Comparison of ENCODE assay signal across 34 cellular contexts in genomic region chr5:150133581-150134197, GRCh38. TPM values are rescaled to one million over a fixed set of nuclear protein-coding genes. Genes with fewer than 3 reads are reported as not detected.
A peak's percentile ranks its signal among the peaks of the same experiment; 100 is the strongest.
DNase-seq lines count a peak whose midpoint lies in the region; ATAC-seq, FAIRE-seq and TF ChIP-seq lines count a peak whose summit lies in the region.
"Had no signal": no experiment of that assay in that cellular context is flagged by ENCODE, and none has a peak within 500 bp of the region (broad histone marks: within the 10 kb centered on the region; RNA-seq: fewer than 3 reads in every experiment).

No MANE protein-coding gene starts in this region.

- POLR2A ChIA-PET in IMR-90 (lab: Charles Lee; ENCODE audit: unreplicated experiment) (interaction anchor here (0.6 kb wide), 1 partner anchor 95 kb away, joined by 3 read pairs; no protein-coding TSS in a partner anchor), H1 (lab: Charles Lee; ENCODE audit: partially characterized antibody) (interaction anchor here (0.9 to 1.5 kb wide), 2 partner anchors 22 to 316 kb away, joined by 3 to 4 read pairs; partner anchors contain the start of gene PDGFRB)

- H3K27me3 ChIP-seq in IMR-90 (ENCODE audit: control insufficient read depth, insufficient read depth, low read length) = no peaks in the 10 kb centered on the region
- H3K27me3 ChIP-seq in H1 (replicated peaks in 1 of 4; ENCODE audit: control insufficient read depth in 3 of 4, extremely low read depth in 1 of 4, insufficient read depth in 3 of 4, low read length in 3 of 4) = peaks cover 0 to 5% (median 3%) of the 10 kb centered on the region in 4 experiments; a peak in 3 of 7 replicates
- H3K27me3 ChIP-seq in mesenchymal stem cell (ENCODE audit: control insufficient read depth in 1 of 2, insufficient read depth in 1 of 2, low read length in 2 of 2) = no peaks in the 10 kb centered on the region
- peaks cover 22% of the 10 kb centered on the region for H3K27me3 ChIP-seq in H7 (ENCODE audit: control insufficient read depth, insufficient read depth, low read length)
- H3K27me3 ChIP-seq: BE2C, breast epithelium, hepatocyte, testis had no signal

- peaks cover 33% of the 10 kb centered on the region for H3K9me1 ChIP-seq in IMR-90 (ENCODE audit: insufficient read depth, low read length)

- H2BK20ac ChIP-seq in IMR-90 (ENCODE audit: low read depth, low read length) = no peak overlapping the region
- no peak overlapping the region for H2BK20ac ChIP-seq in H1 (ENCODE audit: low read length)

- H3K23ac ChIP-seq in IMR-90 (ENCODE audit: low read depth, low read length) = peak overlapping the region; percentile 46; the same call in 1 of the 2 replicates
- H3K23ac ChIP-seq in H1 (ENCODE audit: insufficient read length) = no peak overlapping the region
- no peak overlapping the region for H3K23ac ChIP-seq in mesenchymal stem cell (ENCODE audit: low read length in 2 of 2)

- H3K14ac ChIP-seq in IMR-90 (replicated peaks; ENCODE audit: low read depth, low read length) (peak overlapping the region; percentile 44; the same call in 1 of the 2 replicates), H1 (ENCODE audit: insufficient read length) (no peak overlapping the region), mesenchymal stem cell (ENCODE audit: low read length in 2 of 2) (no peak overlapping the region)

- H4K8ac ChIP-seq in IMR-90 (ENCODE audit: low read depth in 2 of 2, low read length in 2 of 2) = peak overlapping the region in 1 of 2 experiments; percentile 79; a peak in 3 of 4 replicates
- no peak overlapping the region for H4K8ac ChIP-seq in H1 (ENCODE audit: extremely low read depth, insufficient read depth, low read length)
- H4K8ac ChIP-seq in mesenchymal stem cell (ENCODE audit: low read length) = no peak overlapping the region

- H2AK5ac ChIP-seq in IMR-90 (ENCODE audit: low read depth, low read length) = peak overlapping the region; percentile 89
- no peak overlapping the region for H2AK5ac ChIP-seq in H1 (ENCODE audit: low read depth, low read length)
- H2AK5ac ChIP-seq in mesenchymal stem cell (ENCODE audit: low read length, severe bottlenecking) = no peak overlapping the region

- H2AFZ ChIP-seq in IMR-90 (replicated peaks; ENCODE audit: low read length, poor library complexity) (peak overlapping the region; percentile 3), H1 (ENCODE audit: low read length) (no peak overlapping the region), mesenchymal stem cell (ENCODE audit: low read depth, low read length) (no peak overlapping the region)
- H2AFZ ChIP-seq: hepatocyte, parathyroid adenoma, PC-9 had no signal

- no peaks in the 10 kb centered on the region for H3K9me3 ChIP-seq in IMR-90 (ENCODE audit: control insufficient read depth, insufficient read depth, low read length)
- H3K9me3 ChIP-seq in H1 (ENCODE audit: insufficient read depth in 2 of 2, low read depth in 1 of 2, low read length in 1 of 2) = no peaks in the 10 kb centered on the region
- no peaks in the 10 kb centered on the region for H3K9me3 ChIP-seq in mesenchymal stem cell (ENCODE audit: control insufficient read depth, low read length)
- H3K9me3 ChIP-seq: BE2C, breast epithelium, mucosa of descending colon, testis had no signal

- H3K18ac ChIP-seq in IMR-90 (ENCODE audit: low read depth, low read length) = no peak overlapping the region
- no peak overlapping the region for H3K18ac ChIP-seq in H1 (ENCODE audit: extremely low read depth, low read length)
- no peak overlapping the region for H3K18ac ChIP-seq in mesenchymal stem cell (ENCODE audit: low read depth in 1 of 2, low read length in 2 of 2)

- BruUV-seq in IMR-90 (replicated peaks; lab: Mats Ljungman, UMichigan) = no TSS peak

- H3K4me3 ChIP-seq in IMR-90 (ENCODE audit: insufficient read depth, low read depth, low read length) (no peak overlapping the region), H1 (ENCODE audit: extremely low read depth in 1 of 4, insufficient read depth in 2 of 4, low read depth in 3 of 4, low read length in 4 of 4) (no peak overlapping the region), mesenchymal stem cell (ENCODE audit: insufficient read depth in 1 of 2, low read depth in 1 of 2, low read length in 2 of 2) (no peak overlapping the region), H7 (ENCODE audit: insufficient read depth, low read depth, low read length) (no peak overlapping the region)
- H3K4me3 ChIP-seq: breast epithelium, hepatocyte, mucosa of descending colon, PC-9, testis had no signal

- peak overlapping the region; percentile 30 for H2AK9ac ChIP-seq in IMR-90 (replicated peaks; ENCODE audit: low read depth, low read length, poor library complexity)

- H3K4ac ChIP-seq in IMR-90 (ENCODE audit: low read depth, low read length) (peak overlapping the region; percentile 100), H1 (replicated peaks; ENCODE audit: insufficient read length, low read depth, low read length) (no peak overlapping the region), mesenchymal stem cell (ENCODE audit: low read depth in 1 of 2, low read length in 2 of 2) (no peak overlapping the region)

- ATAC-seq in IMR-90 (ENCODE audit: low read depth) (no peak), GM18519 (IDR thresholded peaks at IDR 0.05; ENCODE audit: low FRiP score, unreplicated experiment) (no peak)
- ATAC-seq: HepG2; mucosa of descending colon; natural killer cell treated with Interleukin-12 subunit alpha and Interleukin-12 subunit beta and Interleukin-15 and Interleukin-18, amount 100 ng/mL, for 72 hours; stimulated activated naive CD8-positive, alpha-beta T cell treated with anti-CD3 and anti-CD28 coated beads, Interleukin-15, Interleukin-2, amounts not matched to agents 100 U/mL and 50 U/mL, for 24 hours had no signal

- no peaks in the 10 kb centered on the region for H4K20me1 ChIP-seq in IMR-90 (ENCODE audit: insufficient read depth, low read length)
- H4K20me1 ChIP-seq in H1 (replicated peaks in 1 of 2; ENCODE audit: control insufficient read depth in 1 of 2, insufficient read depth in 2 of 2, low read length in 2 of 2) = peaks cover 0 to 9% of the 10 kb centered on the region in 2 experiments

- H2BK12ac ChIP-seq in H1 (ENCODE audit: low read depth, low read length) = no peak overlapping the region
- no peak overlapping the region for H2BK12ac ChIP-seq in mesenchymal stem cell (ENCODE audit: low read length in 2 of 2)

- H4K5ac ChIP-seq in IMR-90 (ENCODE audit: low read depth, low read length) = no peak overlapping the region
- H4K5ac ChIP-seq in H1 (ENCODE audit: insufficient read length, low read depth, low read length) = no peak overlapping the region

- TF ChIP-seq RAD21 in IMR-90 (IDR thresholded peaks at IDR 0.05; ENCODE audit: low read length) = no peak
- TF ChIP-seq RAD21 in H1 (IDR thresholded peaks at IDR 0.05 in 1 of 2, conservative IDR thresholded peaks at IDR 0.05 in 1 of 2; ENCODE audit: low read depth in 2 of 2, low read length in 2 of 2) = no peak

- CTCF ChIA-PET in IMR-90 (lab: Yijun Ruan, JAX) = no interaction called here
- CTCF ChIA-PET in H1 (lab: Charles Lee; ENCODE audit: partially characterized antibody) = interaction anchor here (0.5 to 13.1 kb wide), 14 partner anchors 10 to 141 kb away, joined by 3 to 188 read pairs (median 4); no protein-coding TSS in a partner anchor

- no peak overlapping the region for H3K4me2 ChIP-seq in IMR-90 (ENCODE audit: low read depth, low read length)
- no peak overlapping the region for H3K4me2 ChIP-seq in H1 (ENCODE audit: insufficient read depth in 1 of 2, low read depth in 2 of 2, low read length in 2 of 2)
- H3K4me2 ChIP-seq in mesenchymal stem cell (ENCODE audit: low read length, poor library complexity, severe bottlenecking) = no peak overlapping the region
- H3K4me2 ChIP-seq: hepatocyte, PC-9 had no signal

- H3K36me3 ChIP-seq in IMR-90 (ENCODE audit: control insufficient read depth, insufficient read depth, low read length) (peaks cover 80% of the 10 kb centered on the region), H1 (ENCODE audit: control insufficient read depth in 2 of 4, insufficient read depth in 4 of 4, low read length in 3 of 4) (no peaks in the 10 kb centered on the region), mesenchymal stem cell (ENCODE audit: control insufficient read depth in 1 of 2, insufficient read depth in 2 of 2, low read depth in 1 of 2, low read length in 2 of 2) (peaks cover 70 to 96% of the 10 kb centered on the region in 2 experiments), H7 (replicated peaks; ENCODE audit: control insufficient read depth, insufficient read depth, low read length) (no peaks in the 10 kb centered on the region; the same call in 1 of the 2 replicates)
- H3K36me3 ChIP-seq: breast epithelium had no signal

- no peaks in the 10 kb centered on the region for H3K23me2 ChIP-seq in H1 (ENCODE audit: low read depth, low read length)

- no peaks in the 10 kb centered on the region for H3K79me2 ChIP-seq in H1 (ENCODE audit: control insufficient read depth in 1 of 2, insufficient read depth in 2 of 2, low read length in 2 of 2)
- H3K79me2 ChIP-seq: parathyroid adenoma had no signal

- no peak for TF ChIP-seq EP300 in H1 (IDR thresholded peaks at IDR 0.05; ENCODE audit: borderline replicate concordance in 1 of 2, low read depth in 2 of 2, low read length in 2 of 2)

- H3K9ac ChIP-seq in IMR-90 (ENCODE audit: low read depth, low read length) (no peak overlapping the region), H1 (replicated peaks in 1 of 4; ENCODE audit: extremely low read depth in 1 of 4, low read depth in 3 of 4, low read length in 3 of 4) (no peak overlapping the region), mesenchymal stem cell (ENCODE audit: low read length) (peak overlapping the region; percentile 60)
- H3K9ac ChIP-seq: parathyroid adenoma had no signal

- H2BK5ac ChIP-seq in IMR-90 (ENCODE audit: low read depth, low read length, poor library complexity, severe bottlenecking) (peak overlapping the region; percentile 98), H1 (ENCODE audit: low read depth, low read length) (no peak overlapping the region), mesenchymal stem cell (ENCODE audit: low read depth, low read length, poor library complexity, severe bottlenecking) (no peak overlapping the region)

- no peak overlapping the region; the same call in 1 of the 2 replicates for H3K27ac ChIP-seq in IMR-90 (ENCODE audit: insufficient read depth, low read length)
- H3K27ac ChIP-seq in H1 (ENCODE audit: low read depth, low read length) = no peak overlapping the region
- H3K27ac ChIP-seq in mesenchymal stem cell (ENCODE audit: low read length, poor library complexity, severe bottlenecking) = no peak overlapping the region
- peak overlapping the region; percentile 24 for H3K27ac ChIP-seq in temporal lobe (ENCODE audit: low read depth, low read length)
- H3K27ac ChIP-seq: epithelial cell of prostate, hepatocyte, parathyroid adenoma, PC-9 had no signal

- DNase-seq in IMR-90 = no peak
- no peak for DNase-seq in H1 (ENCODE audit: low read depth in 1 of 2, low spot score in 2 of 2)
- no peak for DNase-seq in mesenchymal stem cell
- no peak for DNase-seq in H7
- no peak for DNase-seq in activated naive CD4-positive, alpha-beta T cell treated with Interleukin-2 at 50 U/mL for 16 hours
- DNase-seq: ACHN; activated CD4-positive, alpha-beta memory T cell treated with anti-CD3 and anti-CD28 coated beads for 36 hours; activated CD4-positive, alpha-beta T cell treated with anti-CD3 and anti-CD28 coated beads for 1 hour; activated CD8-positive, alpha-beta memory T cell treated with anti-CD3 and anti-CD28 coated beads, Interleukin-2, amount 50 U/mL, for 4 hours; amygdala; BE2C; effector CD8-positive, alpha-beta T cell; Kasumi-1; mucosa of descending colon; NCI-H1417 treated with DMSO at 0.1 percent for 48 hours; NCI-H2029 treated with DMSO at 0.1 percent for 48 hours; NCI-H526; PC-9; retina; stimulated activated CD4-positive, alpha-beta T cell treated with anti-CD3 and anti-CD28 coated beads, Interleukin-1b, Interleukin-23, amount 100 ng/mL, for 48 hours; stimulated activated naive CD8-positive, alpha-beta T cell treated with anti-CD3 and anti-CD28 coated beads, Interleukin-15, Interleukin-2, amounts not matched to agents 100 U/mL and 50 U/mL, for 24 hours; testis had no signal

- peaks cover 59% of the 10 kb centered on the region for H3K4me1 ChIP-seq in IMR-90 (ENCODE audit: control insufficient read depth, insufficient read depth, low read length)
- H3K4me1 ChIP-seq in H1 (replicated peaks in 1 of 4; ENCODE audit: control insufficient read depth in 3 of 4, insufficient read depth in 4 of 4, low read length in 3 of 4) = peaks cover 5 to 34% (median 25%) of the 10 kb centered on the region in 4 experiments
- H3K4me1 ChIP-seq in mesenchymal stem cell (ENCODE audit: control insufficient read depth, insufficient read depth, low read depth, low read length) = peaks cover 54% of the 10 kb centered on the region

- dilution Hi-C loops in IMR-90 (cut with HindIII; ENCODE audit: low sequenced_read_pairs, unreplicated experiment) = no loop called here

- FAIRE-seq in H1 (lab: Jason Lieb, UNC) = no peak
- FAIRE-seq: GM12892, HepG2 had no signal

- WGBS in IMR-90 (ENCODE audit: extremely low coverage in 2 of 2, insufficient read length in 1 of 2), 2 experiments = 73% methylated on average over 3 of the region's 16 CpGs; no CpG with 5 or more reads in 1 of the 2 experiments
- 90% methylated on average over 16 of the region's 16 CpGs; no CpG with 5 or more reads in 1 of the 2 experiments for WGBS in H1 (ENCODE audit: extremely low coverage in 1 of 2, insufficient coverage in 1 of 2, insufficient read length in 1 of 2, insufficient replicate concordance in 2 of 2, low coverage in 1 of 2, low lambda C conversion rate in 2 of 2, missing lambda C conversion rate in 1 of 2), 2 experiments
- WGBS in mesenchymal stem cell = 91% methylated on average over 16 of the region's 16 CpGs

- H2BK15ac ChIP-seq in IMR-90 (ENCODE audit: low read depth, low read length) (peak overlapping the region; percentile 32; the same call in 1 of the 3 replicates), H1 (ENCODE audit: low read length) (0 out of 2 replicates have a peak overlapping the region, but pooled peaks have one; percentile 72), mesenchymal stem cell (ENCODE audit: low read depth, poor library complexity, severe bottlenecking) (no peak overlapping the region)

- H4K91ac ChIP-seq in IMR-90 (ENCODE audit: insufficient read depth, low read depth, low read length) (peak overlapping the region; percentile 20; the same call in 1 of the 2 replicates), H1 (replicated peaks; ENCODE audit: insufficient read length, low read length) (no peak overlapping the region), mesenchymal stem cell (ENCODE audit: low read length) (no peak overlapping the region)

- peaks cover 44 to 95% of the 10 kb centered on the region in 2 experiments for H3K79me1 ChIP-seq in IMR-90 (ENCODE audit: low read depth in 1 of 2, low read length in 2 of 2)
- no peaks in the 10 kb centered on the region for H3K79me1 ChIP-seq in H1 (ENCODE audit: low read depth, low read length)
- H3K79me1 ChIP-seq in mesenchymal stem cell (replicated peaks; ENCODE audit: low read length, poor library complexity, severe bottlenecking) = peaks cover 24% of the 10 kb centered on the region

- intact Hi-C loops in IMR-90 (cut with micrococcal nuclease) = no loop called here

- TF ChIP-seq POLR2A in IMR-90 (IDR thresholded peaks at IDR 0.05; ENCODE audit: low read depth, low read length) = no peak
- TF ChIP-seq POLR2A in H1 (IDR thresholded peaks at IDR 0.05; ENCODE audit: control extremely low read depth in 1 of 2, low read depth in 2 of 2, low read length in 2 of 2) = no peak

- TF ChIP-seq CTCF in IMR-90 (conservative IDR thresholded peaks at IDR 0.05; ENCODE audit: low read depth, low read length) (no peak), H1 (IDR thresholded peaks at IDR 0.05; ENCODE audit: control extremely low read depth in 1 of 3, insufficient read depth in 1 of 3, low read depth in 1 of 3, low read length in 3 of 3) (no peak)

- H2BK120ac ChIP-seq in IMR-90 (ENCODE audit: low read depth, low read length) (peak overlapping the region; percentile 38), H1 (replicated peaks; ENCODE audit: low read depth, low read length) (no peak overlapping the region), mesenchymal stem cell (ENCODE audit: low read depth, low read length) (no peak overlapping the region)

- in situ Hi-C loops in IMR-90 (cut with MboI; ENCODE audit: low sequenced_read_pairs) = no loop called here

- H3K56ac ChIP-seq in IMR-90 (ENCODE audit: extremely low read depth, insufficient read depth, low read length) (no peak overlapping the region), H1 (replicated peaks; ENCODE audit: insufficient read length, low read depth, low read length) (no peak overlapping the region)

RNA-seq across cellular contexts. Expression of gene PDGFRB, which starts 22.0 kb away (rescaled TPM):
- total RNA-seq in IMR-90 (2012; rRNA removed) = 81.9 and 108 TPM in 2 replicates
- 122 and 124 TPM in 2 replicates for polyA plus RNA-seq in IMR-90 (2012; rRNA removed)
- 69.9 and 116 TPM in 2 replicates for polyA plus RNA-seq in IMR-90 (2012; cell fraction: cytosol; rRNA removed)
- polyA plus RNA-seq in IMR-90 (2012; cell fraction: nucleus; rRNA removed; ENCODE audit: low replicate concordance) = 238 and 330 TPM in 2 replicates
- total RNA-seq in H1 (2021; fragmentation: NEBNext Ultra II Directional; extraction: Animal tissue kit (Norgen Biotek cat#: 25700)) = 13.7 and 15.9 TPM in 2 replicates
- 4.2 and 5.9 TPM in 2 replicates for polyA plus RNA-seq in H1 (2011; rRNA removed)
- 3.6 TPM for polyA plus RNA-seq in H1 (2011; cell fraction: cytosol; rRNA removed)
- 12.1 TPM for polyA plus RNA-seq in H1 (2011; cell fraction: nucleus; rRNA removed)
- polyA plus RNA-seq in H1 (2012, experiment 1 of 2) = 4.0 to 5.6 TPM (median 5.0 TPM) in 4 replicates
- 3.9 TPM for polyA plus RNA-seq in H1 (2012, experiment 2 of 2)
- 14.2 TPM for polyA plus RNA-seq in H1 (2013, experiment 1 of 2)
- 15.0 TPM for polyA plus RNA-seq in H1 (2013, experiment 2 of 2)
- 15.1 and 15.7 TPM in 2 replicates for polyA minus RNA-seq in H1 (2011; rRNA and poly(A)+ RNA removed)
- polyA minus RNA-seq in H1 (2011; cell fraction: cytosol; rRNA and poly(A)+ RNA removed) = 6.9 TPM
- 21.7 TPM for polyA minus RNA-seq in H1 (2011; cell fraction: nucleus; rRNA and poly(A)+ RNA removed)
- 203 TPM for polyA plus RNA-seq in mesenchymal stem cell (2013, experiment 1 of 2)
- 211 TPM for polyA plus RNA-seq in mesenchymal stem cell (2013, experiment 2 of 2)
- total RNA-seq in temporal lobe = 19.4 TPM
- total RNA-seq in H7 (2014; rRNA removed; shearing (Covaris generic)) = 0.48 and 3.2 TPM in 2 replicates
- total RNA-seq: PC-9 had no signal

RNA-seq across cellular contexts. Expression of gene CDX1, which starts 32.9 kb away (rescaled TPM):
- total RNA-seq in IMR-90 (2012; rRNA removed) (0.18 TPM in 1 of 2 replicates, not detected in the other), temporal lobe (not detected)
- polyA plus RNA-seq in IMR-90 (2012; rRNA removed) (0.22 and 0.24 TPM in 2 replicates), H1 (2011; rRNA removed) (0.06 TPM in 1 of 2 replicates, not detected in the other)
- polyA plus RNA-seq in IMR-90 (2012; cell fraction: cytosol; rRNA removed) = 0.22 and 0.56 TPM in 2 replicates
- 0.28 and 0.41 TPM in 2 replicates for polyA plus RNA-seq in IMR-90 (2012; cell fraction: nucleus; rRNA removed; ENCODE audit: low replicate concordance)
- total RNA-seq in H1 (2021; fragmentation: NEBNext Ultra II Directional; extraction: Animal tissue kit (Norgen Biotek cat#: 25700)) = not detected in 2 replicates
- polyA plus RNA-seq in H1 (2011; cell fraction: cytosol; rRNA removed) = not detected
- not detected for polyA plus RNA-seq in H1 (2011; cell fraction: nucleus; rRNA removed)
- not detected in 4 replicates for polyA plus RNA-seq in H1 (2012, experiment 1 of 2)
- polyA plus RNA-seq in H1 (2012, experiment 2 of 2) = 0.13 TPM
- polyA plus RNA-seq in H1 (2013, experiment 1 of 2) = 0.06 TPM
- 0.04 TPM for polyA plus RNA-seq in H1 (2013, experiment 2 of 2)
- polyA minus RNA-seq in H1 (2011; rRNA and poly(A)+ RNA removed) = not detected in 2 replicates
- polyA minus RNA-seq in H1 (2011; cell fraction: cytosol; rRNA and poly(A)+ RNA removed) = not detected
- not detected for polyA minus RNA-seq in H1 (2011; cell fraction: nucleus; rRNA and poly(A)+ RNA removed)
- polyA plus RNA-seq in mesenchymal stem cell (2013, experiment 1 of 2) = 0.08 TPM
- polyA plus RNA-seq in mesenchymal stem cell (2013, experiment 2 of 2) = 0.03 TPM
- total RNA-seq in H7 (2014; rRNA removed; shearing (Covaris generic)) = 0.62 TPM in 1 of 2 replicates, not detected in the other
- total RNA-seq: activated CD4-positive, alpha-beta memory T cell treated with anti-CD3 and anti-CD28 coated beads for 36 hours; activated T-helper 1 cell treated with anti-CD3 and anti-CD28 coated beads, Interleukin-12 subunit alpha, Interleukin-12 subunit beta, Interleukin-2, Interleukin-4 antibody, amounts not matched to agents 30 ng/mL and 10 ng/mL and 1 ng/mL, durations not matched to agents 14 hours and 24 hours and 36 hours; HepG2; lung microvascular endothelial cell; natural killer cell treated with Interleukin-12 subunit alpha and Interleukin-12 subunit beta and Interleukin-15 and Interleukin-18, amount 100 ng/mL, for 72 hours; PC-9; T-helper 2 cell treated with Interferon-gamma antibody and Interleukin-4, amounts not matched to agents 100 ng/mL and 5 ng/mL, for 36 hours had no signal
- polyA plus RNA-seq: HepG2 had no signal

RNA-seq across cellular contexts. Expression of gene CSF1R, which starts 47.3 kb away (rescaled TPM):
- total RNA-seq in IMR-90 (2012; rRNA removed) (under 0.01 and 0.36 TPM in 2 replicates), temporal lobe (6.4 TPM)
- polyA plus RNA-seq in IMR-90 (2012; rRNA removed) (0.07 and 0.14 TPM in 2 replicates), H1 (2011; rRNA removed) (0.12 TPM in 1 of 2 replicates, not detected in the other)
- 0.03 and 0.08 TPM in 2 replicates for polyA plus RNA-seq in IMR-90 (2012; cell fraction: cytosol; rRNA removed)
- 0.33 and 0.72 TPM in 2 replicates for polyA plus RNA-seq in IMR-90 (2012; cell fraction: nucleus; rRNA removed; ENCODE audit: low replicate concordance)
- not detected in 2 replicates for total RNA-seq in H1 (2021; fragmentation: NEBNext Ultra II Directional; extraction: Animal tissue kit (Norgen Biotek cat#: 25700))
- polyA plus RNA-seq in H1 (2011; cell fraction: cytosol; rRNA removed) = not detected
- polyA plus RNA-seq in H1 (2011; cell fraction: nucleus; rRNA removed) = not detected
- polyA plus RNA-seq in H1 (2012, experiment 1 of 2) = 0.14 TPM in 1 of 4 replicates, not detected in the others
- polyA plus RNA-seq in H1 (2012, experiment 2 of 2) = 0.08 TPM
- 0.08 TPM for polyA plus RNA-seq in H1 (2013, experiment 1 of 2)
- polyA plus RNA-seq in H1 (2013, experiment 2 of 2) = 0.04 TPM
- polyA minus RNA-seq in H1 (2011; rRNA and poly(A)+ RNA removed) = not detected in 2 replicates
- polyA minus RNA-seq in H1 (2011; cell fraction: cytosol; rRNA and poly(A)+ RNA removed) = not detected
- not detected for polyA minus RNA-seq in H1 (2011; cell fraction: nucleus; rRNA and poly(A)+ RNA removed)
- 0.06 TPM for polyA plus RNA-seq in mesenchymal stem cell (2013, experiment 1 of 2)
- 0.12 TPM for polyA plus RNA-seq in mesenchymal stem cell (2013, experiment 2 of 2)
- not detected in 2 replicates for total RNA-seq in H7 (2014; rRNA removed; shearing (Covaris generic))
- total RNA-seq: HepG2; lung microvascular endothelial cell; T-helper 2 cell treated with Interferon-gamma antibody and Interleukin-4, amounts not matched to agents 100 ng/mL and 5 ng/mL, for 36 hours had no signal

RNA-seq across cellular contexts. Expression of gene SLC6A7, which starts 56.2 kb away (rescaled TPM):
- total RNA-seq in IMR-90 (2012; rRNA removed) (under 0.01 TPM in 1 of 2 replicates, not detected in the other), temporal lobe (1.5 TPM)
- polyA plus RNA-seq in IMR-90 (2012; rRNA removed) (not detected in 2 replicates), H1 (2011; rRNA removed) (0.02 and 0.12 TPM in 2 replicates)
- polyA plus RNA-seq in IMR-90 (2012; cell fraction: cytosol; rRNA removed) = 0.01 TPM in 1 of 2 replicates, not detected in the other
- 0.08 and 0.16 TPM in 2 replicates for polyA plus RNA-seq in IMR-90 (2012; cell fraction: nucleus; rRNA removed; ENCODE audit: low replicate concordance)
- total RNA-seq in H1 (2021; fragmentation: NEBNext Ultra II Directional; extraction: Animal tissue kit (Norgen Biotek cat#: 25700)) = 0.07 TPM in 1 of 2 replicates, not detected in the other
- polyA plus RNA-seq in H1 (2011; cell fraction: cytosol; rRNA removed) = 0.04 TPM
- polyA plus RNA-seq in H1 (2011; cell fraction: nucleus; rRNA removed) = 0.58 TPM
- polyA plus RNA-seq in H1 (2012, experiment 1 of 2) = 0.09 to 0.13 TPM (median 0.11 TPM) in 3 of 4 replicates, not detected in the other
- polyA plus RNA-seq in H1 (2012, experiment 2 of 2) = not detected
- 0.06 TPM for polyA plus RNA-seq in H1 (2013, experiment 1 of 2)
- polyA plus RNA-seq in H1 (2013, experiment 2 of 2) = 0.06 TPM
- polyA minus RNA-seq in H1 (2011; rRNA and poly(A)+ RNA removed) = 0.41 TPM in 1 of 2 replicates, not detected in the other
- not detected for polyA minus RNA-seq in H1 (2011; cell fraction: cytosol; rRNA and poly(A)+ RNA removed)
- polyA minus RNA-seq in H1 (2011; cell fraction: nucleus; rRNA and poly(A)+ RNA removed) = not detected
- not detected for polyA plus RNA-seq in mesenchymal stem cell (2013, experiment 1 of 2)
- not detected for polyA plus RNA-seq in mesenchymal stem cell (2013, experiment 2 of 2)
- total RNA-seq in H7 (2014; rRNA removed; shearing (Covaris generic)) = not detected in 2 replicates
- total RNA-seq: activated CD4-positive, alpha-beta memory T cell treated with anti-CD3 and anti-CD28 coated beads for 36 hours; activated T-helper 1 cell treated with anti-CD3 and anti-CD28 coated beads, Interleukin-12 subunit alpha, Interleukin-12 subunit beta, Interleukin-2, Interleukin-4 antibody, amounts not matched to agents 30 ng/mL and 10 ng/mL and 1 ng/mL, durations not matched to agents 14 hours and 24 hours and 36 hours; HepG2; lung microvascular endothelial cell; natural killer cell treated with Interleukin-12 subunit alpha and Interleukin-12 subunit beta and Interleukin-15 and Interleukin-18, amount 100 ng/mL, for 72 hours; PC-9; T-helper 2 cell treated with Interferon-gamma antibody and Interleukin-4, amounts not matched to agents 100 ng/mL and 5 ng/mL, for 36 hours had no signal
- polyA plus RNA-seq: HepG2 had no signal
